In the genomic region with DNA sequence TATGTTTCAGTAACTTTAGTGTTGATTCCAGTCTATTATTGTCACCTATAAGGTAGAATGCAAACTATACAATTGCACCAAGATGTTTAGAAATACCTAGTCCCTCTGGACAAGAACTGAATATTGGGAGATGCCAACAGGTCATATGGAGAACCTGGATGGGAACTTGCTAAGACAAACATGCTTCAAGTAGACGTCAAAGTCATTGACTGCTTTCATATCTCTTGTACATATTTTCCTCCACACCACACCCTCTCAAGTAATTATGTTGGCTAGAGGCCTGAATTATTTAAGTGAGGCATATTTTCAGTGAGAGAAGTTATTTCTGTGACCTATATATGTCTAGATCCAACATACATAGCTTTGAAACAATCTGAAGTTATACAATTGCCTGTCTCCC, we compare ENCODE assay signal across 37 cellular contexts.
"Had no signal": no experiment of that assay in that cellular context is flagged by ENCODE, and none has a peak within 500 bp of the region (broad histone marks: within the 10 kb centered on the region; RNA-seq: fewer than 3 reads in every experiment).

No MANE protein-coding gene starts in this region.

- H3K4me1 Mint-ChIP-seq: activated naive CD4-positive, alpha-beta T cell treated with anti-CD3 and anti-CD28 coated beads, Interleukin-2, amount 10 ng/mL, durations not matched to agents 7 days and 5 days; activated naive CD4-positive, alpha-beta T cell treated with anti-CD3 and anti-CD28 coated beads, Interleukin-2, amount 50 U/mL, for 24 hours; activated naive CD8-positive, alpha-beta T cell treated with anti-CD3 and anti-CD28 coated beads for 36 hours; activated naive CD8-positive, alpha-beta T cell treated with anti-CD3 and anti-CD28 coated beads, Interleukin-2, amount 10 ng/mL, durations not matched to agents 7 days and 5 days; activated naive CD8-positive, alpha-beta T cell treated with anti-CD3 and anti-CD28 coated beads, Interleukin-2, amount 50 U/mL, for 24 hours; activated T-helper 17 cell treated with anti-CD3 and anti-CD28 coated beads, Interleukin-2, amount 50 U/mL, for 72 hours; brain; central memory CD8-positive, alpha-beta T cell had no signal

- H3K27ac Mint-ChIP-seq: activated naive CD4-positive, alpha-beta T cell treated with anti-CD3 and anti-CD28 coated beads for 36 hours; activated naive CD4-positive, alpha-beta T cell treated with anti-CD3 and anti-CD28 coated beads, Interleukin-2, amount 10 ng/mL, durations not matched to agents 7 days and 5 days; activated naive CD4-positive, alpha-beta T cell treated with anti-CD3 and anti-CD28 coated beads, Interleukin-2, amount 50 U/mL, for 24 hours; activated naive CD4-positive, alpha-beta T cell treated with anti-CD3 and anti-CD28 coated beads, Interleukin-2, amount 50 U/mL, for 72 hours; activated naive CD8-positive, alpha-beta T cell; activated naive CD8-positive, alpha-beta T cell treated with anti-CD3 and anti-CD28 coated beads for 36 hours; activated naive CD8-positive, alpha-beta T cell treated with anti-CD3 and anti-CD28 coated beads, Interleukin-2, amount 10 ng/mL, durations not matched to agents 7 days and 5 days; activated naive CD8-positive, alpha-beta T cell treated with anti-CD3 and anti-CD28 coated beads, Interleukin-2, amount 50 U/mL, for 24 hours; activated T-cell treated with anti-CD3 and anti-CD28 coated beads, Interleukin-2, amount 50 U/mL, for 24 hours; activated T-helper 1 cell treated with anti-CD3 and anti-CD28 coated beads, Interleukin-12 subunit alpha, Interleukin-12 subunit beta, Interleukin-2, Interleukin-4 antibody, amounts not matched to agents 30 ng/mL and 10 ng/mL and 1 ng/mL, durations not matched to agents 14 hours and 24 hours and 36 hours; activated T-helper 17 cell treated with anti-CD3 and anti-CD28 coated beads, Interleukin-2, amount 50 U/mL, for 72 hours; activated T-helper 2 cell treated with anti-CD3 and anti-CD28 coated beads, Interferon-gamma antibody, Interleukin-2, Interleukin-4, amounts not matched to agents 10 μg/mL and 5 μg/mL and 100 μg/mL, durations not matched to agents 14 hours and 24 hours and 36 hours; brain had no signal

- H3K9me3 Mint-ChIP-seq: activated naive CD4-positive, alpha-beta T cell treated with anti-CD3 and anti-CD28 coated beads for 36 hours; activated naive CD4-positive, alpha-beta T cell treated with anti-CD3 and anti-CD28 coated beads, Interleukin-2, amount 10 ng/mL, durations not matched to agents 7 days and 5 days; activated naive CD8-positive, alpha-beta T cell treated with anti-CD3 and anti-CD28 coated beads, Interleukin-2, amount 10 ng/mL, durations not matched to agents 7 days and 5 days; activated naive CD8-positive, alpha-beta T cell treated with anti-CD3 and anti-CD28 coated beads, Interleukin-2, amount 50 U/mL, for 24 hours; activated T-cell treated with anti-CD3 and anti-CD28 coated beads, Interleukin-2, amount 50 U/mL, for 4 hours had no signal

- H3K4me1 ChIP-seq: adrenal gland, ascending aorta, body of pancreas, breast epithelium had no signal

- H3K27ac ChIP-seq: adrenal gland, ascending aorta, body of pancreas, brain microvascular endothelial cell, breast epithelium, cardiac muscle cell had no signal

- DNase-seq: activated effector memory CD4-positive, alpha-beta T cell treated with anti-CD3 and anti-CD28 coated beads, Interleukin-2, amount 50 U/mL, for 16 hours; activated effector memory CD4-positive, alpha-beta T cell treated with Interleukin-2 at 50 U/mL for 16 hours; activated gamma-delta T cell; activated gamma-delta T cell treated with Interleukin-2 at 50 U/mL for 16 hours; activated naive CD4-positive, alpha-beta T cell; activated naive CD4-positive, alpha-beta T cell treated with anti-CD3 and anti-CD28 coated beads for 36 hours; activated naive CD4-positive, alpha-beta T cell treated with anti-CD3 and anti-CD28 coated beads, Interleukin-2, amount 10 ng/mL, durations not matched to agents 7 days and 5 days; activated naive CD4-positive, alpha-beta T cell treated with anti-CD3 and anti-CD28 coated beads, Interleukin-2, amount 50 U/mL, for 16 hours; activated naive CD4-positive, alpha-beta T cell treated with Interleukin-2 at 50 U/mL for 16 hours; activated naive CD8-positive, alpha-beta T cell treated with anti-CD3 and anti-CD28 coated beads for 36 hours; activated naive CD8-positive, alpha-beta T cell treated with anti-CD3 and anti-CD28 coated beads, Interleukin-2, amount 10 ng/mL, durations not matched to agents 7 days and 5 days; activated naive CD8-positive, alpha-beta T cell treated with anti-CD3 and anti-CD28 coated beads, Interleukin-2, amount 50 U/mL, for 24 hours; activated T-cell treated with anti-CD3 and anti-CD28 coated beads, Interleukin-2, amount 50 U/mL, for 1 hour; activated T-cell treated with anti-CD3 and anti-CD28 coated beads, Interleukin-2, amount 50 U/mL, for 24 hours; activated T-cell treated with anti-CD3 and anti-CD28 coated beads, Interleukin-2, amount 50 U/mL, for 4 hours; activated T-cell treated with anti-CD3 and anti-CD28 coated beads, Interleukin-2, amount 50 U/mL, for 48 hours; adrenal gland; amniotic stem cell; amygdala; anterior cingulate cortex; aorta; body of pancreas; brain microvascular endothelial cell; caudate nucleus; central memory CD4-positive, alpha-beta T cell; cerebellar nuclear complex had no signal

- H3K36me3 Mint-ChIP-seq: activated naive CD4-positive, alpha-beta T cell treated with anti-CD3 and anti-CD28 coated beads, Interleukin-2, amount 10 ng/mL, durations not matched to agents 7 days and 5 days; activated naive CD4-positive, alpha-beta T cell treated with anti-CD3 and anti-CD28 coated beads, Interleukin-2, amount 50 U/mL, for 24 hours; activated naive CD8-positive, alpha-beta T cell; activated naive CD8-positive, alpha-beta T cell treated with anti-CD3 and anti-CD28 coated beads for 36 hours; activated naive CD8-positive, alpha-beta T cell treated with anti-CD3 and anti-CD28 coated beads, Interleukin-2, amount 10 ng/mL, durations not matched to agents 7 days and 5 days; brain had no signal

- ATAC-seq: activated naive CD4-positive, alpha-beta T cell treated with anti-CD3 and anti-CD28 coated beads, Interleukin-2, amount 50 U/mL, for 72 hours; activated naive CD8-positive, alpha-beta T cell treated with anti-CD3 and anti-CD28 coated beads, Interleukin-2, amount 50 U/mL, for 24 hours; activated T-cell treated with anti-CD3 and anti-CD28 coated beads, Interleukin-2, amount 50 U/mL, for 4 hours; activated T-helper 17 cell treated with anti-CD3 and anti-CD28 coated beads, Interleukin-2, amount 50 U/mL, for 72 hours; body of pancreas had no signal

- H3K27me3 ChIP-seq: adrenal gland, ascending aorta, body of pancreas, brain microvascular endothelial cell, breast epithelium, cardiac muscle cell had no signal

- H3K9me3 ChIP-seq: adrenal gland, ascending aorta, body of pancreas, breast epithelium had no signal

- H3K4me3 Mint-ChIP-seq: activated naive CD4-positive, alpha-beta T cell treated with anti-CD3 and anti-CD28 coated beads for 36 hours; activated naive CD4-positive, alpha-beta T cell treated with anti-CD3 and anti-CD28 coated beads, Interleukin-2, amount 10 ng/mL, durations not matched to agents 7 days and 5 days; activated naive CD4-positive, alpha-beta T cell treated with anti-CD3 and anti-CD28 coated beads, Interleukin-2, amount 50 U/mL, for 24 hours; activated naive CD8-positive, alpha-beta T cell; activated naive CD8-positive, alpha-beta T cell treated with anti-CD3 and anti-CD28 coated beads for 36 hours; activated naive CD8-positive, alpha-beta T cell treated with anti-CD3 and anti-CD28 coated beads, Interleukin-2, amount 10 ng/mL, durations not matched to agents 7 days and 5 days; activated naive CD8-positive, alpha-beta T cell treated with anti-CD3 and anti-CD28 coated beads, Interleukin-2, amount 50 U/mL, for 24 hours; activated T-cell treated with anti-CD3 and anti-CD28 coated beads, Interleukin-2, amount 50 U/mL, for 24 hours; activated T-cell treated with anti-CD3 and anti-CD28 coated beads, Interleukin-2, amount 50 U/mL, for 4 hours; activated T-helper 1 cell treated with anti-CD3 and anti-CD28 coated beads, Interleukin-12 subunit alpha, Interleukin-12 subunit beta, Interleukin-2, Interleukin-4 antibody, amounts not matched to agents 30 ng/mL and 10 ng/mL and 1 ng/mL, durations not matched to agents 14 hours and 24 hours and 36 hours; activated T-helper 17 cell treated with anti-CD3 and anti-CD28 coated beads, Interleukin-2, amount 50 U/mL, for 72 hours; brain; central memory CD8-positive, alpha-beta T cell had no signal

- H3K4me3 ChIP-seq: adrenal gland, ascending aorta, body of pancreas, breast epithelium, cardiac muscle cell had no signal

- H3K27me3 Mint-ChIP-seq: activated naive CD4-positive, alpha-beta T cell treated with anti-CD3 and anti-CD28 coated beads, Interleukin-2, amount 10 ng/mL, durations not matched to agents 7 days and 5 days; activated naive CD4-positive, alpha-beta T cell treated with anti-CD3 and anti-CD28 coated beads, Interleukin-2, amount 50 U/mL, for 24 hours; activated naive CD8-positive, alpha-beta T cell; activated naive CD8-positive, alpha-beta T cell treated with anti-CD3 and anti-CD28 coated beads for 36 hours; activated naive CD8-positive, alpha-beta T cell treated with anti-CD3 and anti-CD28 coated beads, Interleukin-2, amount 10 ng/mL, durations not matched to agents 7 days and 5 days; activated naive CD8-positive, alpha-beta T cell treated with anti-CD3 and anti-CD28 coated beads, Interleukin-2, amount 50 U/mL, for 24 hours; activated T-cell treated with anti-CD3 and anti-CD28 coated beads, Interleukin-2, amount 50 U/mL, for 24 hours; activated T-helper 17 cell treated with anti-CD3 and anti-CD28 coated beads, Interleukin-2, amount 50 U/mL, for 72 hours; central memory CD8-positive, alpha-beta T cell had no signal

- H3K36me3 ChIP-seq: adrenal gland, ascending aorta, brain microvascular endothelial cell, breast epithelium, cardiac muscle cell had no signal
